In genomic region chr15:26882112-26882511, GRCh38 we compare ENCODE assay signal across 15 cellular contexts. TPM values are rescaled to one million over a fixed set of nuclear protein-coding genes. Genes with fewer than 3 reads are reported as not detected.
A peak's percentile ranks its signal among the peaks of the same experiment; 100 is the strongest.
DNase-seq lines count a peak whose midpoint lies in the region; TF ChIP-seq lines count a peak whose summit lies in the region.
"Had no signal": no experiment of that assay in that cellular context is flagged by ENCODE, and none has a peak within 500 bp of the region (broad histone marks: within the 10 kb centered on the region; RNA-seq: fewer than 3 reads in every experiment).

No MANE protein-coding gene starts in this region.

- H3K4ac ChIP-seq in neuronal stem cell (ENCODE audit: low read length): no peak overlapping the region

- H2AFZ ChIP-seq in neuronal stem cell (ENCODE audit: low read length): no peak overlapping the region
- H2AFZ ChIP-seq: GM23338 had no signal

- H3K9ac ChIP-seq in endodermal cell (ENCODE audit: extremely low read depth, low read length, poor library complexity, severe bottlenecking): no peak overlapping the region
- no peak overlapping the region for H3K9ac ChIP-seq in neuronal stem cell (ENCODE audit: low read depth, low read length, poor library complexity)
- H3K9ac ChIP-seq: BLaER1 had no signal

- peaks cover 3% of the 10 kb centered on the region for H3K36me3 Mint-ChIP-seq in endodermal cell (ENCODE audit: low read depth)
- H3K36me3 Mint-ChIP-seq: CD8-positive, alpha-beta memory T cell had no signal

- no peak overlapping the region for H3K4me2 ChIP-seq in neuronal stem cell (ENCODE audit: insufficient read depth, low read length, poor library complexity, severe bottlenecking)
- H3K4me2 ChIP-seq: BLaER1, GM23338 had no signal

- H3K18ac ChIP-seq in neuronal stem cell (ENCODE audit: low read length): peak overlapping the region; percentile 61

- H3K4me1 ChIP-seq in endodermal cell (ENCODE audit: control insufficient read depth, insufficient read depth, low read length): peaks cover 5% of the 10 kb centered on the region
- H3K4me1 ChIP-seq in neuronal stem cell (ENCODE audit: control insufficient read depth in 2 of 2, insufficient read depth in 1 of 2, low read depth in 1 of 2, low read length in 2 of 2): peaks cover 0 to 2% of the 10 kb centered on the region in 2 donors
- H3K4me1 ChIP-seq: BLaER1, Caco-2 had no signal

- H3K27ac ChIP-seq in endodermal cell (ENCODE audit: low read depth, low read length): peak overlapping the region; percentile 4
- H3K27ac ChIP-seq in neuronal stem cell (replicated peaks; ENCODE audit: low read length): no peak overlapping the region
- H3K27ac ChIP-seq: BLaER1 had no signal

- H3K9me3 ChIP-seq in endodermal cell (ENCODE audit: control insufficient read depth, low read length) (no peaks in the 10 kb centered on the region), neuronal stem cell (replicated peaks in 1 of 2; ENCODE audit: control insufficient read depth in 2 of 2, insufficient read depth in 1 of 2, low read depth in 1 of 2, low read length in 2 of 2) (no peaks in the 10 kb centered on the region)
- H3K9me3 ChIP-seq: BLaER1, Caco-2 had no signal

- H2BK15ac ChIP-seq in neuronal stem cell (ENCODE audit: low read length): no peak overlapping the region

- no peaks in the 10 kb centered on the region for H3K27me3 Mint-ChIP-seq in endodermal cell (ENCODE audit: insufficient read depth)
- H3K27me3 Mint-ChIP-seq: CD8-positive, alpha-beta memory T cell had no signal

- DNase-seq in GM13977 (ENCODE audit: low spot score) (peak; percentile 9), endodermal cell (no peak), neuronal stem cell (ENCODE audit: low spot score) (no peak), GM13976 (ENCODE audit: low spot score) (no peak), cortex of kidney (lab: John Stamatoyannopoulos, UW) (no peak), HEK293T (ENCODE audit: extremely low spot score) (no peak)
- no peak for DNase-seq in stimulated activated CD4-positive, alpha-beta T cell treated with anti-CD3 and anti-CD28 coated beads, Interleukin-2, amount 100 ng/mL, for 48 hours
- DNase-seq: Caco-2; CD8-positive, alpha-beta memory T cell; DND-41; GF-D8; H7 had no signal

- no peak for TF ChIP-seq CTCF in GM13977 (IDR thresholded peaks at IDR 0.05; ENCODE audit: extremely low read depth, insufficient read depth, missing control alignments)
- TF ChIP-seq CTCF in endodermal cell (conservative IDR thresholded peaks at IDR 0.05): no peak
- TF ChIP-seq CTCF in GM13976 (IDR thresholded peaks at IDR 0.05; ENCODE audit: borderline replicate concordance, control extremely low read depth, extremely low read depth, insufficient read depth, missing control alignments): no peak

- 93 to 94% methylated on average over 8 to 9 of the region's 9 CpGs for WGBS in endodermal cell (ENCODE audit: insufficient coverage in 1 of 2, insufficient read length in 1 of 2), 2 experiments
- WGBS in neuronal stem cell (ENCODE audit: extremely low coverage in 2 of 2, insufficient read length in 2 of 2, insufficient replicate concordance in 1 of 2), 2 donors: no CpG with 5 or more reads among the region's 9 CpGs

- no peaks in the 10 kb centered on the region for H3K79me1 ChIP-seq in neuronal stem cell (ENCODE audit: low read depth, low read length)

- POLR2A ChIA-PET in HEK293T (lab: Yijun Ruan, JAX): no interaction called here

- H3K36me3 ChIP-seq in endodermal cell (ENCODE audit: control insufficient read depth, insufficient read depth, low read length) (peaks cover 3% of the 10 kb centered on the region), neuronal stem cell (replicated peaks in 1 of 2; ENCODE audit: control insufficient read depth in 2 of 2, insufficient read depth in 2 of 2, low read length in 2 of 2) (peaks cover 0 to 2% of the 10 kb centered on the region in 2 donors)
- H3K36me3 ChIP-seq: BLaER1 had no signal

- CTCF ChIA-PET in HEK293T (lab: Yijun Ruan, JAX): no interaction called here

- H3K14ac ChIP-seq in neuronal stem cell (ENCODE audit: low read length): no peak overlapping the region

- peaks cover 7% of the 10 kb centered on the region for H3K4me1 Mint-ChIP-seq in endodermal cell
- H3K4me1 Mint-ChIP-seq: CD8-positive, alpha-beta memory T cell; GM23338 had no signal

- no peak overlapping the region for H2BK12ac ChIP-seq in neuronal stem cell (ENCODE audit: low read length)

- no peak overlapping the region for H2AK5ac ChIP-seq in neuronal stem cell (ENCODE audit: low read depth, low read length)

- no peak overlapping the region for H3K23ac ChIP-seq in neuronal stem cell (ENCODE audit: low read depth, low read length, poor library complexity)

- H3K4me3 Mint-ChIP-seq in endodermal cell: no peak overlapping the region
- H3K4me3 Mint-ChIP-seq: CD8-positive, alpha-beta memory T cell; GM23338 had no signal

- no peak overlapping the region for H2BK120ac ChIP-seq in neuronal stem cell (ENCODE audit: low read depth, low read length)

- no peaks in the 10 kb centered on the region for H3K9me3 Mint-ChIP-seq in endodermal cell
- H3K9me3 Mint-ChIP-seq: GM23338 had no signal

- no peak overlapping the region for H4K91ac ChIP-seq in neuronal stem cell (ENCODE audit: low read depth, low read length, poor library complexity)

- H3K27me3 ChIP-seq in endodermal cell (ENCODE audit: control insufficient read depth, insufficient read depth, low read length, poor library complexity, severe bottlenecking): no peaks in the 10 kb centered on the region
- H3K27me3 ChIP-seq in neuronal stem cell (ENCODE audit: control insufficient read depth in 3 of 3, insufficient read depth in 3 of 3, low read depth in 1 of 3, low read length in 3 of 3): no peaks in the 10 kb centered on the region
- H3K27me3 ChIP-seq: BLaER1 had no signal

- no peak overlapping the region for H3K27ac Mint-ChIP-seq in endodermal cell
- H3K27ac Mint-ChIP-seq: CD8-positive, alpha-beta memory T cell; GM23338 had no signal

- no peak overlapping the region for H2BK5ac ChIP-seq in neuronal stem cell (ENCODE audit: low read length)

- in situ Hi-C loops in GM13977 (cut with MboI; ENCODE audit: low pct_unique_long_range_greater_than_20kb, low sequenced_read_pairs, unreplicated experiment) (no loop called here), GM13976 (cut with MboI; ENCODE audit: low sequenced_read_pairs, unreplicated experiment) (no loop called here)

- no peak overlapping the region for H4K8ac ChIP-seq in neuronal stem cell (ENCODE audit: low read depth, low read length)

- H3K4me3 ChIP-seq in endodermal cell (ENCODE audit: low read length) (no peak overlapping the region), neuronal stem cell (ENCODE audit: low read length in 2 of 2) (no peak overlapping the region)
- H3K4me3 ChIP-seq: BLaER1, GM23338 had no signal

TF ChIP-seq in HEK293T, 16 proteins besides CTCF, POLR2A, EP300 and RAD21:
- TF ChIP-seq TARDBP (IDR thresholded peaks at IDR 0.05) (no peak), ARNT (IDR thresholded peaks at IDR 0.05) (no peak), LEF1 (IDR thresholded peaks at IDR 0.05; ENCODE audit: borderline replicate concordance) (no peak), ELF4 (IDR thresholded peaks at IDR 0.05) (no peak), BHLHE40 (IDR thresholded peaks at IDR 0.05; ENCODE audit: borderline replicate concordance) (no peak)

RNA-seq across cellular contexts. Expression of gene GABRA5, which starts 15.2 kb away (rescaled TPM):
- total RNA-seq in endodermal cell: 1 to 10 TPM; 3.8 to 4.4 TPM
- 2.8 TPM for polyA plus RNA-seq in endodermal cell (2013, experiment 1 of 2)
- 2.9 TPM for polyA plus RNA-seq in endodermal cell (2013, experiment 2 of 2)
- 9.9 TPM for polyA plus RNA-seq in neuronal stem cell (2013, experiment 1 of 2)
- 9.7 TPM for polyA plus RNA-seq in neuronal stem cell (2013, experiment 2 of 2)
- total RNA-seq: Caco-2; CD8-positive, alpha-beta memory T cell; HepG2 had no signal
- polyA plus RNA-seq: CD8-positive, alpha-beta memory T cell; HepG2 had no signal
